Comparison of ENCODE assay signal across 8 cellular contexts in genomic region chr11:78420255-78420764, GRCh38. TPM values are rescaled to one million over a fixed set of nuclear protein-coding genes. Genes with fewer than 3 reads are reported as not detected.
DNase-seq lines count a peak whose midpoint lies in the region; ATAC-seq and TF ChIP-seq lines count a peak whose summit lies in the region.

No MANE protein-coding gene starts in this region.

- ATAC-seq in CD8-positive, alpha-beta T cell = no peak
- ATAC-seq in left ventricle myocardium superior = peak; percentile 40
- no peak for ATAC-seq in HG03139 (IDR thresholded peaks at IDR 0.05; ENCODE audit: unreplicated experiment)
- no peak for ATAC-seq in HG03280 (IDR thresholded peaks at IDR 0.05; ENCODE audit: unreplicated experiment)

- no peak overlapping the region for H3K4me3 Mint-ChIP-seq in CD8-positive, alpha-beta T cell

- H3K36me3 Mint-ChIP-seq in CD8-positive, alpha-beta T cell = peaks cover 3% of the 10 kb centered on the region

- no peaks in the 10 kb centered on the region for H3K36me3 ChIP-seq in CD8-positive, alpha-beta T cell (ENCODE audit: insufficient read depth, low read length)
- no peaks in the 10 kb centered on the region for H3K36me3 ChIP-seq in SJCRH30

- POLR2A ChIA-PET in CD8-positive, alpha-beta T cell (lab: Charles Lee) = no interaction called here

- H3K27me3 Mint-ChIP-seq in CD8-positive, alpha-beta T cell (ENCODE audit: low read depth) = peaks cover 26% of the 10 kb centered on the region

- H3K4me3 ChIP-seq in CD8-positive, alpha-beta T cell (ENCODE audit: low read depth, low read length) = no peak overlapping the region
- H3K4me3 ChIP-seq in SJCRH30 = no peak overlapping the region

- peaks cover 12% of the 10 kb centered on the region for H3K4me1 ChIP-seq in CD8-positive, alpha-beta T cell (ENCODE audit: insufficient read depth, low read length)
- 0 out of 2 replicates have a peak, but pooled peaks cover 4% of the 10 kb centered on the region for H3K4me1 ChIP-seq in SJCRH30

- TF ChIP-seq CTCF in CD8-positive, alpha-beta T cell (IDR thresholded peaks at IDR 0.05) = peak; percentile 79

- H3K4me1 Mint-ChIP-seq in CD8-positive, alpha-beta T cell (ENCODE audit: low read depth) = peaks cover 29% of the 10 kb centered on the region

- no peak overlapping the region for H3K27ac ChIP-seq in CD8-positive, alpha-beta T cell (ENCODE audit: low read depth, low read length)
- no peak overlapping the region for H3K27ac ChIP-seq in SJCRH30

- no peaks in the 10 kb centered on the region for H3K27me3 ChIP-seq in CD8-positive, alpha-beta T cell (ENCODE audit: insufficient read depth, low read length)
- no peaks in the 10 kb centered on the region for H3K27me3 ChIP-seq in SJCRH30

- H3K9me3 Mint-ChIP-seq in CD8-positive, alpha-beta T cell = no peaks in the 10 kb centered on the region

- CTCF ChIA-PET in CD8-positive, alpha-beta T cell (lab: Charles Lee) = interaction anchor here (0.5 to 4.8 kb wide), 7 partner anchors 9 to 322 kb away, joined by 3 to 40 read pairs (median 3); no protein-coding TSS in a partner anchor

- H3K27ac Mint-ChIP-seq in CD8-positive, alpha-beta T cell = no peak overlapping the region

- peak in 6 of 7 experiments; percentile 16 to 59 (median 52) for DNase-seq in CD8-positive, alpha-beta T cell
- DNase-seq in HT-29 (ENCODE audit: low spot score) = peak; percentile 66
- peak; percentile 67 to 79 for DNase-seq in SJCRH30
- DNase-seq in amygdala (lab: John Stamatoyannopoulos, UW) = peak in 54 of 56 donors; percentile 13 to 88 (median 54)
- DNase-seq in left ventricle myocardium superior = peak; percentile 73
- DNase-seq in pulmonary artery endothelial cell (ENCODE audit: low read depth, low spot score) = peak; percentile 72

- intact Hi-C loops in CD8-positive, alpha-beta T cell (cut with DNase I, micrococcal nuclease) = no loop called here
- intact Hi-C loops in left ventricle myocardium superior (cut with micrococcal nuclease) = no loop called here

- no peaks in the 10 kb centered on the region for H3K9me3 ChIP-seq in CD8-positive, alpha-beta T cell (ENCODE audit: low read length)
- H3K9me3 ChIP-seq in SJCRH30 (replicated peaks) = no peaks in the 10 kb centered on the region

RNA-seq across cellular contexts. Expression of gene GAB2, which starts 2.7 kb away (rescaled TPM):
- total RNA-seq in CD8-positive, alpha-beta T cell = 1 to 10 TPM; 7.9 to 9.0 TPM
- 1.8 and 3.6 TPM in 2 replicates for total RNA-seq in HT-29 (2014; rRNA removed; shearing (Covaris generic))
- 5.6 TPM in 2 replicates for total RNA-seq in SJCRH30 (2014; rRNA removed; shearing (Covaris generic))
- total RNA-seq in left ventricle myocardium superior (17.2 TPM), pulmonary artery endothelial cell (19.6 and 20.1 TPM in 2 replicates)
